ENCODE assay signal across 1 cellular context in genomic region chr17:62109378-62109902, GRCh38.
TF ChIP-seq lines count a peak whose summit lies in the region.

No MANE protein-coding gene starts in this region.

TF ChIP-seq in GM12878, 131 proteins besides CTCF, POLR2A, EP300 and RAD21 (continued from another document and continues in another):
- TF ChIP-seq ZNF592 (IDR thresholded peaks at IDR 0.05): peak; percentile 77; the same call in 1 of the 2 replicates
- TF ChIP-seq NKRF (conservative IDR thresholded peaks at IDR 0.05): no peak
- TF ChIP-seq CHD4 (IDR thresholded peaks at IDR 0.05): no peak
- no peak for TF ChIP-seq GATAD2B (conservative IDR thresholded peaks at IDR 0.05; ENCODE audit: low read depth)
- no peak for TF ChIP-seq HDGF (IDR thresholded peaks at IDR 0.05)
- no peak for TF ChIP-seq ZBED1 (IDR thresholded peaks at IDR 0.05; ENCODE audit: borderline replicate concordance)
- TF ChIP-seq EED (IDR thresholded peaks at IDR 0.05; ENCODE audit: low read depth): 0 out of 2 replicates have a peak, but pooled peaks have one; percentile 24
- no peak for TF ChIP-seq PRDM15 (CRISPR knock-in tag; IDR thresholded peaks at IDR 0.05)
- TF ChIP-seq CREB1 (IDR thresholded peaks at IDR 0.05; ENCODE audit: low read depth): peak; percentile 33; the same call in 1 of the 2 replicates
- 0 out of 4 replicates have a peak, but pooled peaks of 1 of the 2 experiments have one; percentile 22 for TF ChIP-seq BHLHE40 (IDR thresholded peaks at IDR 0.05; ENCODE audit: borderline replicate concordance in 1 of 2, low read depth in 2 of 2, low read length in 1 of 2)
- TF ChIP-seq ZNF384 (IDR thresholded peaks at IDR 0.05; ENCODE audit: borderline replicate concordance, low read depth, low read length): no peak
- TF ChIP-seq NFYA (IDR thresholded peaks at IDR 0.05; ENCODE audit: borderline replicate concordance, low read depth, low read length): no peak
- TF ChIP-seq SUZ12 (IDR thresholded peaks at IDR 0.05; ENCODE audit: unreplicated experiment): no peak
- TF ChIP-seq YBX1 (IDR thresholded peaks at IDR 0.05): no peak
- TF ChIP-seq IRF5 (IDR thresholded peaks at IDR 0.05; ENCODE audit: borderline replicate concordance): no peak
- no peak for TF ChIP-seq ASH2L (IDR thresholded peaks at IDR 0.05; ENCODE audit: borderline replicate concordance, low read depth)
- no peak for TF ChIP-seq CEBPZ (IDR thresholded peaks at IDR 0.05; ENCODE audit: low read depth, low read length)
- TF ChIP-seq FOS (IDR thresholded peaks at IDR 0.05; ENCODE audit: borderline replicate concordance, extremely low read depth, insufficient read length): no peak
- TF ChIP-seq FOXM1 (IDR thresholded peaks at IDR 0.05; ENCODE audit: low read depth, low read length): peak; percentile 86
- no peak; the same call in 1 of the 2 replicates for TF ChIP-seq HCFC1 (IDR thresholded peaks at IDR 0.05; ENCODE audit: low read length)
- TF ChIP-seq E4F1 (IDR thresholded peaks at IDR 0.05; ENCODE audit: borderline replicate concordance, partially characterized antibody): no peak
- TF ChIP-seq NR2C2 (IDR thresholded peaks at IDR 0.05; ENCODE audit: borderline replicate concordance, control insufficient read depth, insufficient read length, low read depth): no peak
- TF ChIP-seq SP1 (IDR thresholded peaks at IDR 0.05; ENCODE audit: low read depth, low read length): no peak
- TF ChIP-seq NR2C1 (IDR thresholded peaks at IDR 0.05): no peak
- TF ChIP-seq TAF1 (IDR thresholded peaks at IDR 0.05; ENCODE audit: borderline replicate concordance, low read depth, low read length): no peak
- TF ChIP-seq ZBTB11 (CRISPR knock-in tag; IDR thresholded peaks at IDR 0.05): no peak
- TF ChIP-seq SREBF1 (IDR thresholded peaks at IDR 0.05; ENCODE audit: low read length): no peak
- TF ChIP-seq IKZF1 (conservative IDR thresholded peaks at IDR 0.05): no peak
- TF ChIP-seq RB1 (IDR thresholded peaks at IDR 0.05; ENCODE audit: borderline replicate concordance): peak; percentile 51; the same call in 1 of the 2 replicates
- TF ChIP-seq FOXK2 (IDR thresholded peaks at IDR 0.05): no peak
- TF ChIP-seq TCF12 (IDR thresholded peaks at IDR 0.05; ENCODE audit: low read depth, low read length): no peak
- TF ChIP-seq ELK1 (IDR thresholded peaks at IDR 0.05; ENCODE audit: low read depth, low read length): no peak
- no peak for TF ChIP-seq SUPT20H (IDR thresholded peaks at IDR 0.05; ENCODE audit: borderline replicate concordance, control insufficient read depth, low read depth, low read length)
